33 cellular contexts compared by ENCODE assay signal in genomic region chr15:56222302-56222701, GRCh38.
"Had no signal": no experiment of that assay in that cellular context is flagged by ENCODE, and none has a peak within 500 bp of the region (broad histone marks: within the 10 kb centered on the region; RNA-seq: fewer than 3 reads in every experiment).

No MANE protein-coding gene starts in this region.

- H3K27me3 Mint-ChIP-seq: activated B cell treated with CpG ODN at 0.5 μM for 24 hours; activated CD4-positive, alpha-beta memory T cell treated with anti-CD3 and anti-CD28 coated beads for 36 hours; activated CD4-positive, alpha-beta T cell treated with anti-CD3 and anti-CD28 coated beads, Interleukin-2, amount 10 ng/mL, durations not matched to agents 24 days and 14 days; activated CD8-positive, alpha-beta memory T cell treated with anti-CD3 and anti-CD28 coated beads, Interleukin-2, amount 10 ng/mL, durations not matched to agents 7 days and 5 days; activated CD8-positive, alpha-beta T cell treated with anti-CD3 and anti-CD28 coated beads for 36 hours; activated naive CD8-positive, alpha-beta T cell treated with anti-CD3 and anti-CD28 coated beads for 36 hours; activated T-cell treated with anti-CD3 and anti-CD28 coated beads, Interleukin-2, amount 50 U/mL, for 24 hours; activated T-helper 17 cell treated with anti-CD3 and anti-CD28 coated beads, Interleukin-2, amount 50 U/mL, for 72 hours; brain had no signal

- H3K4me3 ChIP-seq: ascending aorta, cardiac muscle cell had no signal

- ATAC-seq: activated CD8-positive, alpha-beta memory T cell treated with anti-CD3 and anti-CD28 coated beads, Interleukin-2, amount 10 ng/mL, durations not matched to agents 7 days and 5 days; activated CD8-positive, alpha-beta T cell treated with anti-CD3 and anti-CD28 coated beads for 36 hours; activated naive CD4-positive, alpha-beta T cell treated with anti-CD3 and anti-CD28 coated beads, Interleukin-2, amount 50 U/mL, for 72 hours; activated T-helper 17 cell treated with anti-CD3 and anti-CD28 coated beads, Interleukin-2, amount 50 U/mL, for 72 hours had no signal

- H3K27ac Mint-ChIP-seq: activated B cell treated with CpG ODN at 0.5 μM for 24 hours; activated CD4-positive, alpha-beta memory T cell treated with anti-CD3 and anti-CD28 coated beads for 36 hours; activated CD4-positive, alpha-beta T cell treated with anti-CD3 and anti-CD28 coated beads, Interleukin-2, amount 10 ng/mL, durations not matched to agents 24 days and 14 days; activated CD8-positive, alpha-beta memory T cell treated with anti-CD3 and anti-CD28 coated beads, Interleukin-2, amount 10 ng/mL, durations not matched to agents 7 days and 5 days; activated CD8-positive, alpha-beta T cell treated with anti-CD3 and anti-CD28 coated beads for 36 hours; activated naive CD4-positive, alpha-beta T cell treated with anti-CD3 and anti-CD28 coated beads for 36 hours; activated naive CD4-positive, alpha-beta T cell treated with anti-CD3 and anti-CD28 coated beads, Interleukin-2, amount 50 U/mL, for 72 hours; activated naive CD8-positive, alpha-beta T cell treated with anti-CD3 and anti-CD28 coated beads for 36 hours; activated T-cell treated with anti-CD3 and anti-CD28 coated beads, Interleukin-2, amount 50 U/mL, for 24 hours; activated T-helper 17 cell treated with anti-CD3 and anti-CD28 coated beads, Interleukin-2, amount 50 U/mL, for 72 hours; brain; T-helper 1 cell treated with Interleukin-12 subunit alpha and Interleukin-12 subunit beta and Interleukin-4 antibody, amounts not matched to agents 30 μg/mL and 1 μg/mL, for 36 hours; T-helper 2 cell treated with Interferon-gamma antibody and Interleukin-4, amounts not matched to agents 5 μg/mL and 100 μg/mL, for 36 hours had no signal

- H3K4me3 Mint-ChIP-seq: activated B cell treated with CpG ODN at 0.5 μM for 24 hours; activated CD4-positive, alpha-beta memory T cell treated with anti-CD3 and anti-CD28 coated beads for 36 hours; activated CD4-positive, alpha-beta T cell treated with anti-CD3 and anti-CD28 coated beads, Interleukin-2, amount 10 ng/mL, durations not matched to agents 24 days and 14 days; activated CD8-positive, alpha-beta memory T cell treated with anti-CD3 and anti-CD28 coated beads, Interleukin-2, amount 10 ng/mL, durations not matched to agents 7 days and 5 days; activated CD8-positive, alpha-beta T cell treated with anti-CD3 and anti-CD28 coated beads for 36 hours; activated naive CD4-positive, alpha-beta T cell treated with anti-CD3 and anti-CD28 coated beads for 36 hours; activated naive CD8-positive, alpha-beta T cell treated with anti-CD3 and anti-CD28 coated beads for 36 hours; activated T-cell treated with anti-CD3 and anti-CD28 coated beads, Interleukin-2, amount 50 U/mL, for 24 hours; activated T-helper 17 cell treated with anti-CD3 and anti-CD28 coated beads, Interleukin-2, amount 50 U/mL, for 72 hours; brain; T-helper 1 cell treated with Interleukin-12 subunit alpha and Interleukin-12 subunit beta and Interleukin-4 antibody, amounts not matched to agents 30 μg/mL and 1 μg/mL, for 36 hours; T-helper 2 cell treated with Interferon-gamma antibody and Interleukin-4, amounts not matched to agents 5 μg/mL and 100 μg/mL, for 36 hours had no signal

- H3K4me1 Mint-ChIP-seq: activated CD4-positive, alpha-beta T cell treated with anti-CD3 and anti-CD28 coated beads, Interleukin-2, amount 10 ng/mL, durations not matched to agents 24 days and 14 days; activated CD8-positive, alpha-beta memory T cell treated with anti-CD3 and anti-CD28 coated beads, Interleukin-2, amount 10 ng/mL, durations not matched to agents 7 days and 5 days; brain had no signal

- H3K36me3 ChIP-seq: ascending aorta had no signal

- DNase-seq: activated B cell treated with CpG ODN at 0.5 μM for 24 hours; activated CD4-positive, alpha-beta memory T cell treated with anti-CD3 and anti-CD28 coated beads for 36 hours; activated CD4-positive, alpha-beta T cell treated with anti-CD3 and anti-CD28 coated beads for 4 hours; activated CD4-positive, alpha-beta T cell treated with anti-CD3 and anti-CD28 coated beads, Interleukin-2, amount 10 ng/mL, durations not matched to agents 24 days and 14 days; activated CD4-positive, alpha-beta T cell treated with anti-CD3 and anti-CD28 coated beads, Interleukin-2, amount 50 U/mL, for 1 hour; activated CD4-positive, alpha-beta T cell treated with anti-CD3 and anti-CD28 coated beads, Interleukin-2, amount 50 U/mL, for 4 hours; activated CD4-positive, CD25-positive, alpha-beta regulatory T cell treated with anti-CD3 and anti-CD28 coated beads, Interleukin-2, amount 50 U/mL, for 72 hours; activated CD8-positive, alpha-beta memory T cell treated with anti-CD3 and anti-CD28 coated beads for 24 hours; activated CD8-positive, alpha-beta memory T cell treated with anti-CD3 and anti-CD28 coated beads, Interleukin-2, amount 10 ng/mL, durations not matched to agents 7 days and 5 days; activated CD8-positive, alpha-beta memory T cell treated with anti-CD3 and anti-CD28 coated beads, Interleukin-2, amount 50 U/mL, for 48 hours; activated CD8-positive, alpha-beta T cell treated with anti-CD3 and anti-CD28 coated beads for 36 hours; activated effector memory CD4-positive, alpha-beta T cell treated with anti-CD3 and anti-CD28 coated beads, Interleukin-2, amount 50 U/mL, for 16 hours; activated gamma-delta T cell treated with Interleukin-2 at 50 U/mL for 16 hours; activated naive CD4-positive, alpha-beta T cell; activated naive CD4-positive, alpha-beta T cell treated with anti-CD3 and anti-CD28 coated beads for 36 hours; activated naive CD4-positive, alpha-beta T cell treated with anti-CD3 and anti-CD28 coated beads, Interleukin-2, amount 50 U/mL, for 16 hours; activated naive CD8-positive, alpha-beta T cell treated with anti-CD3 and anti-CD28 coated beads for 36 hours; activated T-cell treated with anti-CD3 and anti-CD28 coated beads, Interleukin-2, amount 50 U/mL, for 24 hours; activated T-cell treated with anti-CD3 and anti-CD28 coated beads, Interleukin-2, amount 50 U/mL, for 48 hours; amygdala; anterior cingulate cortex; caudate nucleus; T-helper 1 cell; T-helper 2 cell; T-helper 9 cell had no signal

- H3K4me1 ChIP-seq: ascending aorta had no signal

- H3K27ac ChIP-seq: ascending aorta, cardiac muscle cell, VCaP had no signal
